Comparison of ENCODE assay signal across 9 cellular contexts in genomic region chr16:68382296-68382718, GRCh38.
DNase-seq lines count a peak whose midpoint lies in the region; ATAC-seq and TF ChIP-seq lines count a peak whose summit lies in the region.
"Had no signal": no experiment of that assay in that cellular context is flagged by ENCODE, and none has a peak within 500 bp of the region (broad histone marks: within the 10 kb centered on the region; RNA-seq: fewer than 3 reads in every experiment).

No MANE protein-coding gene starts in this region.

- H3K27me3 Mint-ChIP-seq in T-helper 17 cell (no peaks in the 10 kb centered on the region), mesothelial cell of epicardium (ENCODE audit: low read depth) (no peaks in the 10 kb centered on the region)

- peak; percentile 58 for ATAC-seq in GM21529 (IDR thresholded peaks at IDR 0.05; ENCODE audit: unreplicated experiment)
- ATAC-seq in T-helper 17 cell, result peak; percentile 23
- no peak for ATAC-seq in HG03280 (IDR thresholded peaks at IDR 0.05; ENCODE audit: unreplicated experiment)

- no peaks in the 10 kb centered on the region for H3K36me3 Mint-ChIP-seq in T-helper 17 cell (ENCODE audit: low read depth)
- no peaks in the 10 kb centered on the region for H3K36me3 Mint-ChIP-seq in mesothelial cell of epicardium

- H3K27ac Mint-ChIP-seq in T-helper 17 cell (no peak overlapping the region), mesothelial cell of epicardium (no peak overlapping the region)

- TF ChIP-seq CTCF in mesothelial cell of epicardium (IDR thresholded peaks at IDR 0.05; ENCODE audit: unreplicated experiment), result peak; percentile 40

- no peaks in the 10 kb centered on the region for H3K9me3 Mint-ChIP-seq in mesothelial cell of epicardium

- peak; percentile 57 for DNase-seq in D341Med (ENCODE audit: low spot score)
- DNase-seq in T-helper 17 cell, result no peak
- no peak for DNase-seq in mesothelial cell of epicardium (ENCODE audit: low spot score in 2 of 2, unreplicated experiment in 2 of 2)
- DNase-seq in NCI-H226, result no peak
- DNase-seq in activated CD8-positive, alpha-beta memory T cell treated with anti-CD3 and anti-CD28 coated beads, Interleukin-2, amount 50 U/mL, for 4 hours, result no peak
- DNase-seq in NCI-H2029 treated with DMSO at 0.1 percent for 48 hours (lab: John Stamatoyannopoulos, UW), result no peak
- DNase-seq: stimulated activated naive CD4-positive, alpha-beta T cell treated with Interleukin-2 at 50 U/mL for 16 hours had no signal

- H3K9me3 ChIP-seq in T-helper 17 cell (ENCODE audit: control insufficient read depth, low read length, poor library complexity, severe bottlenecking), result no peaks in the 10 kb centered on the region

- H3K4me1 Mint-ChIP-seq in T-helper 17 cell (peaks cover 20% of the 10 kb centered on the region), mesothelial cell of epicardium (peaks cover 9% of the 10 kb centered on the region)

- H3K4me3 Mint-ChIP-seq in T-helper 17 cell, result no peak overlapping the region
- no peak overlapping the region for H3K4me3 Mint-ChIP-seq in mesothelial cell of epicardium
